ENCODE assay signal across 8 cellular contexts in genomic region chr20:46709459-46710148, GRCh38. TPM values are rescaled to one million over a fixed set of nuclear protein-coding genes. Genes with fewer than 3 reads are reported as not detected.
DNase-seq lines count a peak whose midpoint lies in the region; ATAC-seq, FAIRE-seq and TF ChIP-seq lines count a peak whose summit lies in the region.

SLC2A10 (plus strand) TSS chr20:46709649; CDS start chr20:46709737, 88 bp downstream.

- FAIRE-seq in small intestine (lab: Jason Lieb, UNC): no peak

- H3K27ac ChIP-seq in body of pancreas (peak within 1 kb of the TSS; percentile 70 to 88 (median 82)), small intestine (ENCODE audit: low read depth in 1 of 2, low read length in 1 of 2) (peak within 1 kb of the TSS; percentile 1 to 77)

- H3K9me3 ChIP-seq in body of pancreas (no peaks in the 10 kb centered on the region), small intestine (ENCODE audit: control insufficient read depth, low read depth) (no peaks in the 10 kb centered on the region)

- H3K4me3 ChIP-seq in HFF-Myc (replicated peaks; ENCODE audit: low read depth, low read length): peak within 1 kb of the TSS; percentile 72
- H3K4me3 ChIP-seq in body of pancreas: peak within 1 kb of the TSS; percentile 24 to 68
- H3K4me3 ChIP-seq in small intestine (ENCODE audit: low read depth in 1 of 2, low read length in 2 of 2): peak within 1 kb of the TSS; percentile 42 to 70

- no peaks in the 10 kb centered on the region for H3K27me3 ChIP-seq in body of pancreas
- no peaks in the 10 kb centered on the region for H3K27me3 ChIP-seq in small intestine (ENCODE audit: control insufficient read depth in 2 of 2, insufficient read depth in 2 of 2, low read length in 2 of 2)

- ATAC-seq in body of pancreas (peak; percentile 83), HG02571 (IDR thresholded peaks at IDR 0.05; ENCODE audit: unreplicated experiment) (no peak)

- TF ChIP-seq POLR2A in body of pancreas (IDR thresholded peaks at IDR 0.05): peak; percentile 37 to 56 (median 46)

- intact Hi-C loops in body of pancreas (cut with DNase I): no loop called here

- TF ChIP-seq CTCF in HFF-Myc (IDR thresholded peaks at IDR 0.05; ENCODE audit: low read depth, low read length, missing control alignments) (no peak), body of pancreas (IDR thresholded peaks at IDR 0.05) (peak in 2 of 7 experiments; percentile 10 to 26)

- H3K4me1 ChIP-seq in body of pancreas: peaks cover 47% of the 10 kb centered on the region
- H3K4me1 ChIP-seq in small intestine (ENCODE audit: control insufficient read depth in 2 of 2, insufficient read depth in 1 of 2, low read depth in 1 of 2, low read length in 1 of 2): no peaks in the 10 kb centered on the region

- DNase-seq in 8988T (peak; percentile 84), HFF-Myc (ENCODE audit: extremely low read depth, low read depth) (no peak), body of pancreas (peak; percentile 68 to 76 (median 71)), iris pigment epithelial cell (ENCODE audit: low read depth) (peak; percentile 58), small intestine (no peak), Kasumi-1 (lab: John Stamatoyannopoulos, UW) (no peak), NCI-H2029 treated with DMSO at 0.1 percent for 48 hours (lab: John Stamatoyannopoulos, UW) (no peak)

- WGBS in body of pancreas, 2 donors: 0 to 1% methylated on average over 11 to 65 of the region's 66 CpGs
- 2 to 8% (median 5%) methylated on average over 51 to 66 of the region's 66 CpGs for WGBS in small intestine, 3 donors

- H3K36me3 ChIP-seq in body of pancreas (replicated peaks in 1 of 2; ENCODE audit: insufficient read depth in 1 of 2, low read depth in 2 of 2): no peaks in the 10 kb centered on the region
- no peaks in the 10 kb centered on the region for H3K36me3 ChIP-seq in small intestine (ENCODE audit: control insufficient read depth in 2 of 2, insufficient read depth in 2 of 2, low read length in 2 of 2)

RNA-seq across cellular contexts. Expression of gene SLC2A10, which starts in this region (rescaled TPM):
- total RNA-seq in body of pancreas: 10 to 100 TPM; 12.2 to 95.3 TPM
- 1 to 10 TPM in 2 of 3 donors, under 1 TPM in 1; 0.27 to 3.7 (median 1.3) TPM for polyA plus RNA-seq in small intestine

Comparison
In these comparisons a context has a peak if more than half of its experiments do, and no peak if none do; other contexts are left out.
1. DNase-seq: peak in 8988T (single experiment), body of pancreas (4 of 4) and iris pigment epithelial cell (single experiment); none in HFF-Myc (single experiment), small intestine (single experiment), Kasumi-1 (0 of 2) and NCI-H2029 treated with DMSO at 0.1 percent for 48 hours (single experiment).
2. Peak in every context shown above with its lines, with median percentiles within 50 percentile points of each other: H3K4me3 ChIP-seq.